In the genomic region with DNA sequence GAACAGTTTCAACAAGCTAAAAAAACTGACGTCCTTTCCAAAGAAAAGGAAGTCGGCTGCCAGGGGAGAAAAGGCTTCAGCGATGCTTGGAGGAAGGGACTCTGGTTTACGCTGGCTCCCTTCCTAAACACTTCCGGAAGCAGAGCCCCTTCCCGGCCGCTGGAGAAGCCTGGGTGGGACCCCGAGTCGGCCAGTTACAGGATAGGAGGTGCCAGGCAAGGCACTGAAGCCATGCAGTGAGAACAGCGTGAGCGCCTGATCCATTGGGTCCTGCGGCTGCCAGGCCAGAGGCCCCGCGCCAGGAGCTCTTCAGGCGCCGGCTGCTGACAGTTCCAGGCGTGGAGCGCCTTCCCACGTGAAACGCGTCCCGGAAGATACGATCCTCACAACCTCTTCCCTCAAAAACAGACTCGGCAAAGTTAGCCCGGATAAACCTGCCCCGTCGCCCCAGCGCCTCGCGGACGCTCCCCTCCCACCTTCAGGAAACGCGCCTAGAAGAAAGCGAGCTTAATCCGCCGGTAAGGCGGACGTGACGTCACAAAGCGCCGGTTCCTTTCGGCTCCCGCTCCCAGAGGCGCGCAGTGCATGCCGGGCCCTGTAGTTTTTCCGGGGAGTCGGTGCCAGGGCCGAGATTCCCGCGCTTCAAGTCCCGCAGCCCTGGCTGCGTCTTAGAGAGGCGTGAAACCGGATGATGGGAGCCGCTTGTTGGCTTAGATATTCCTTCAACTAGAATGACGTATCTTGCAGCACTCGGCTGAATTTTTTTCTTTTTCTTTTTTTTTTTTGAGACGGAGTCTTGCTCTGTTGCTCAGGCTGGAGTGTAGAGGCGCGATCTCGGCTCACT, we compare ENCODE assay signal across 1 cellular context.
TF ChIP-seq lines count a peak whose summit lies in the region.

A gene with protein sequence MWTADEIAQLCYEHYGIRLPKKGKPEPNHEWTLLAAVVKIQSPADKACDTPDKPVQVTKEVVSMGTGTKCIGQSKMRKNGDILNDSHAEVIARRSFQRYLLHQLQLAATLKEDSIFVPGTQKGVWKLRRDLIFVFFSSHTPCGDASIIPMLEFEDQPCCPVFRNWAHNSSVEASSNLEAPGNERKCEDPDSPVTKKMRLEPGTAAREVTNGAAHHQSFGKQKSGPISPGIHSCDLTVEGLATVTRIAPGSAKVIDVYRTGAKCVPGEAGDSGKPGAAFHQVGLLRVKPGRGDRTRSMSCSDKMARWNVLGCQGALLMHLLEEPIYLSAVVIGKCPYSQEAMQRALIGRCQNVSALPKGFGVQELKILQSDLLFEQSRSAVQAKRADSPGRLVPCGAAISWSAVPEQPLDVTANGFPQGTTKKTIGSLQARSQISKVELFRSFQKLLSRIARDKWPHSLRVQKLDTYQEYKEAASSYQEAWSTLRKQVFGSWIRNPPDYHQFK (minus strand): TSS at position 520 of the 844 bp plus-strand sequence. CDS start 2,482 bp downstream, outside the sequence.

TF ChIP-seq in HepG2, 621 proteins besides CTCF, POLR2A, EP300 and RAD21 (continued from another document and continues in another):
- TF ChIP-seq, protein P1, sequence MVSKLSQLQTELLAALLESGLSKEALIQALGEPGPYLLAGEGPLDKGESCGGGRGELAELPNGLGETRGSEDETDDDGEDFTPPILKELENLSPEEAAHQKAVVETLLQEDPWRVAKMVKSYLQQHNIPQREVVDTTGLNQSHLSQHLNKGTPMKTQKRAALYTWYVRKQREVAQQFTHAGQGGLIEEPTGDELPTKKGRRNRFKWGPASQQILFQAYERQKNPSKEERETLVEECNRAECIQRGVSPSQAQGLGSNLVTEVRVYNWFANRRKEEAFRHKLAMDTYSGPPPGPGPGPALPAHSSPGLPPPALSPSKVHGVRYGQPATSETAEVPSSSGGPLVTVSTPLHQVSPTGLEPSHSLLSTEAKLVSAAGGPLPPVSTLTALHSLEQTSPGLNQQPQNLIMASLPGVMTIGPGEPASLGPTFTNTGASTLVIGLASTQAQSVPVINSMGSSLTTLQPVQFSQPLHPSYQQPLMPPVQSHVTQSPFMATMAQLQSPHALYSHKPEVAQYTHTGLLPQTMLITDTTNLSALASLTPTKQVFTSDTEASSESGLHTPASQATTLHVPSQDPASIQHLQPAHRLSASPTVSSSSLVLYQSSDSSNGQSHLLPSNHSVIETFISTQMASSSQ (IDR thresholded peaks at IDR 0.05; ENCODE audit: low read depth) = no peak
- TF ChIP-seq, protein P1 (CRISPR knock-in tag; IDR thresholded peaks at IDR 0.05; ENCODE audit: borderline replicate concordance) = peak; percentile 63; the same call in 1 of the 2 replicates
- TF ChIP-seq ZNF605 (CRISPR knock-in tag; IDR thresholded peaks at IDR 0.05) (peak; percentile 97), ZNF614 (CRISPR knock-in tag; IDR thresholded peaks at IDR 0.05; ENCODE audit: borderline replicate concordance) (peak; percentile 93; the same call in 1 of the 2 replicates), ETV5 (CRISPR knock-in tag; IDR thresholded peaks at IDR 0.05; ENCODE audit: borderline replicate concordance) (peak; percentile 74), FOSL1 (CRISPR knock-in tag; IDR thresholded peaks at IDR 0.05; ENCODE audit: borderline replicate concordance) (no peak), JUN (CRISPR knock-in tag; IDR thresholded peaks at IDR 0.05) (peak; percentile 66; the same call in 1 of the 2 replicates), FOXC1 (CRISPR knock-in tag; IDR thresholded peaks at IDR 0.05; ENCODE audit: borderline replicate concordance) (peak; percentile 94), HOXA9 (CRISPR knock-in tag; IDR thresholded peaks at IDR 0.05; ENCODE audit: borderline replicate concordance) (no peak), MTF1 (CRISPR knock-in tag; IDR thresholded peaks at IDR 0.05) (no peak), POLR2AphosphoS2 (IDR thresholded peaks at IDR 0.05; ENCODE audit: low read depth, low read length) (peak; percentile 82; the same call in 1 of the 2 replicates), ZNF101 (CRISPR knock-in tag; IDR thresholded peaks at IDR 0.05; ENCODE audit: borderline replicate concordance, low read depth) (no peak), ZKSCAN8 (CRISPR knock-in tag; IDR thresholded peaks at IDR 0.05; ENCODE audit: borderline replicate concordance) (peak; percentile 49; the same call in 1 of the 2 replicates), ZNF326 (CRISPR knock-in tag; IDR thresholded peaks at IDR 0.05; ENCODE audit: borderline replicate concordance) (no peak), ZMAT3 (CRISPR knock-in tag; conservative IDR thresholded peaks at IDR 0.05) (peak; percentile 78), PITX1 (CRISPR knock-in tag; IDR thresholded peaks at IDR 0.05) (peak; percentile 96), POLR2AphosphoS5 (IDR thresholded peaks at IDR 0.05; ENCODE audit: low read depth, low read length) (peak; percentile 96)
- TF ChIP-seq, protein P2, sequence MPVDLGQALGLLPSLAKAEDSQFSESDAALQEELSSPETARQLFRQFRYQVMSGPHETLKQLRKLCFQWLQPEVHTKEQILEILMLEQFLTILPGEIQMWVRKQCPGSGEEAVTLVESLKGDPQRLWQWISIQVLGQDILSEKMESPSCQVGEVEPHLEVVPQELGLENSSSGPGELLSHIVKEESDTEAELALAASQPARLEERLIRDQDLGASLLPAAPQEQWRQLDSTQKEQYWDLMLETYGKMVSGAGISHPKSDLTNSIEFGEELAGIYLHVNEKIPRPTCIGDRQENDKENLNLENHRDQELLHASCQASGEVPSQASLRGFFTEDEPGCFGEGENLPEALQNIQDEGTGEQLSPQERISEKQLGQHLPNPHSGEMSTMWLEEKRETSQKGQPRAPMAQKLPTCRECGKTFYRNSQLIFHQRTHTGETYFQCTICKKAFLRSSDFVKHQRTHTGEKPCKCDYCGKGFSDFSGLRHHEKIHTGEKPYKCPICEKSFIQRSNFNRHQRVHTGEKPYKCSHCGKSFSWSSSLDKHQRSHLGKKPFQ (CRISPR knock-in tag; IDR thresholded peaks at IDR 0.05; ENCODE audit: insufficient replicate concordance) = peak; percentile 64
- TF ChIP-seq, protein P3, sequence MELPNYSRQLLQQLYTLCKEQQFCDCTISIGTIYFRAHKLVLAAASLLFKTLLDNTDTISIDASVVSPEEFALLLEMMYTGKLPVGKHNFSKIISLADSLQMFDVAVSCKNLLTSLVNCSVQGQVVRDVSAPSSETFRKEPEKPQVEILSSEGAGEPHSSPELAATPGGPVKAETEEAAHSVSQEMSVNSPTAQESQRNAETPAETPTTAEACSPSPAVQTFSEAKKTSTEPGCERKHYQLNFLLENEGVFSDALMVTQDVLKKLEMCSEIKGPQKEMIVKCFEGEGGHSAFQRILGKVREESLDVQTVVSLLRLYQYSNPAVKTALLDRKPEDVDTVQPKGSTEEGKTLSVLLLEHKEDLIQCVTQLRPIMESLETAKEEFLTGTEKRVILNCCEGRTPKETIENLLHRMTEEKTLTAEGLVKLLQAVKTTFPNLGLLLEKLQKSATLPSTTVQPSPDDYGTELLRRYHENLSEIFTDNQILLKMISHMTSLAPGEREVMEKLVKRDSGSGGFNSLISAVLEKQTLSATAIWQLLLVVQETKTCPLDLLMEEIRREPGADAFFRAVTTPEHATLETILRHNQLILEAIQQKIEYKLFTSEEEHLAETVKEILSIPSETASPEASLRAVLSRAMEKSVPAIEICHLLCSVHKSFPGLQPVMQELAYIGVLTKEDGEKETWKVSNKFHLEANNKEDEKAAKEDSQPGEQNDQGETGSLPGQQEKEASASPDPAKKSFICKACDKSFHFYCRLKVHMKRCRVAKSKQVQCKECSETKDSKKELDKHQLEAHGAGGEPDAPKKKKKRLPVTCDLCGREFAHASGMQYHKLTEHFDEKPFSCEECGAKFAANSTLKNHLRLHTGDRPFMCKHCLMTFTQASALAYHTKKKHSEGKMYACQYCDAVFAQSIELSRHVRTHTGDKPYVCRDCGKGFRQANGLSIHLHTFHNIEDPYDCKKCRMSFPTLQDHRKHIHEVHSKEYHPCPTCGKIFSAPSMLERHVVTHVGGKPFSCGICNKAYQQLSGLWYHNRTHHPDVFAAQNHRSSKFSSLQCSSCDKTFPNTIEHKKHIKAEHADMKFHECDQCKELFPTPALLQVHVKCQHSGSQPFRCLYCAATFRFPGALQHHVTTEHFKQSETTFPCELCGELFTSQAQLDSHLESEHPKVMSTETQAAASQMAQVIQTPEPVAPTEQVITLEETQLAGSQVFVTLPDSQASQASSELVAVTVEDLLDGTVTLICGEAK (IDR thresholded peaks at IDR 0.05) = peak; percentile 58
- TF ChIP-seq, protein P3 (CRISPR knock-in tag; IDR thresholded peaks at IDR 0.05) = peak; percentile 76
- TF ChIP-seq, protein P4, sequence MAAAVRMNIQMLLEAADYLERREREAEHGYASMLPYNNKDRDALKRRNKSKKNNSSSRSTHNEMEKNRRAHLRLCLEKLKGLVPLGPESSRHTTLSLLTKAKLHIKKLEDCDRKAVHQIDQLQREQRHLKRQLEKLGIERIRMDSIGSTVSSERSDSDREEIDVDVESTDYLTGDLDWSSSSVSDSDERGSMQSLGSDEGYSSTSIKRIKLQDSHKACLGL (CRISPR knock-in tag; IDR thresholded peaks at IDR 0.05) = peak; percentile 98
- TF ChIP-seq, protein P5, sequence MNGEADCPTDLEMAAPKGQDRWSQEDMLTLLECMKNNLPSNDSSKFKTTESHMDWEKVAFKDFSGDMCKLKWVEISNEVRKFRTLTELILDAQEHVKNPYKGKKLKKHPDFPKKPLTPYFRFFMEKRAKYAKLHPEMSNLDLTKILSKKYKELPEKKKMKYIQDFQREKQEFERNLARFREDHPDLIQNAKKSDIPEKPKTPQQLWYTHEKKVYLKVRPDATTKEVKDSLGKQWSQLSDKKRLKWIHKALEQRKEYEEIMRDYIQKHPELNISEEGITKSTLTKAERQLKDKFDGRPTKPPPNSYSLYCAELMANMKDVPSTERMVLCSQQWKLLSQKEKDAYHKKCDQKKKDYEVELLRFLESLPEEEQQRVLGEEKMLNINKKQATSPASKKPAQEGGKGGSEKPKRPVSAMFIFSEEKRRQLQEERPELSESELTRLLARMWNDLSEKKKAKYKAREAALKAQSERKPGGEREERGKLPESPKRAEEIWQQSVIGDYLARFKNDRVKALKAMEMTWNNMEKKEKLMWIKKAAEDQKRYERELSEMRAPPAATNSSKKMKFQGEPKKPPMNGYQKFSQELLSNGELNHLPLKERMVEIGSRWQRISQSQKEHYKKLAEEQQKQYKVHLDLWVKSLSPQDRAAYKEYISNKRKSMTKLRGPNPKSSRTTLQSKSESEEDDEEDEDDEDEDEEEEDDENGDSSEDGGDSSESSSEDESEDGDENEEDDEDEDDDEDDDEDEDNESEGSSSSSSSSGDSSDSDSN (CRISPR knock-in tag; IDR thresholded peaks at IDR 0.05) = peak; percentile 61
- TF ChIP-seq, protein P6, sequence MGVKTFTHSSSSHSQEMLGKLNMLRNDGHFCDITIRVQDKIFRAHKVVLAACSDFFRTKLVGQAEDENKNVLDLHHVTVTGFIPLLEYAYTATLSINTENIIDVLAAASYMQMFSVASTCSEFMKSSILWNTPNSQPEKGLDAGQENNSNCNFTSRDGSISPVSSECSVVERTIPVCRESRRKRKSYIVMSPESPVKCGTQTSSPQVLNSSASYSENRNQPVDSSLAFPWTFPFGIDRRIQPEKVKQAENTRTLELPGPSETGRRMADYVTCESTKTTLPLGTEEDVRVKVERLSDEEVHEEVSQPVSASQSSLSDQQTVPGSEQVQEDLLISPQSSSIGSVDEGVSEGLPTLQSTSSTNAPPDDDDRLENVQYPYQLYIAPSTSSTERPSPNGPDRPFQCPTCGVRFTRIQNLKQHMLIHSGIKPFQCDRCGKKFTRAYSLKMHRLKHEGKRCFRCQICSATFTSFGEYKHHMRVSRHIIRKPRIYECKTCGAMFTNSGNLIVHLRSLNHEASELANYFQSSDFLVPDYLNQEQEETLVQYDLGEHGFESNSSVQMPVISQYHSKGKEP (CRISPR knock-in tag; IDR thresholded peaks at IDR 0.05) = no peak
- TF ChIP-seq, protein P7, sequence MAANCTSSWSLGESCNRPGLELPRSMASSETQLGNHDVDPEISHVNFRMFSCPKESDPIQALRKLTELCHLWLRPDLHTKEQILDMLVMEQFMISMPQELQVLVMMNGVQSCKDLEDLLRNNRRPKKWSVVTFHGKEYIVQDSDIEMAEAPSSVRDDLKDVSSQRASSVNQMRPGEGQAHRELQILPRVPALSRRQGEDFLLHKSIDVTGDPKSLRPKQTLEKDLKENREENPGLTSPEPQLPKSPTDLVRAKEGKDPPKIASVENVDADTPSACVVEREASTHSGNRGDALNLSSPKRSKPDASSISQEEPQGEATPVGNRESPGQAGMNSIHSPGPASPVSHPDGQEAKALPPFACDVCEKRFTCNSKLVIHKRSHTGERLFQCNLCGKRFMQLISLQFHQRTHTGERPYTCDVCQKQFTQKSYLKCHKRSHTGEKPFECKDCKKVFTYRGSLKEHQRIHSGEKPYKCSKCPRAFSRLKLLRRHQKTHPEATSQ (CRISPR knock-in tag; IDR thresholded peaks at IDR 0.05; ENCODE audit: borderline replicate concordance) = no peak
- TF ChIP-seq, protein P8, sequence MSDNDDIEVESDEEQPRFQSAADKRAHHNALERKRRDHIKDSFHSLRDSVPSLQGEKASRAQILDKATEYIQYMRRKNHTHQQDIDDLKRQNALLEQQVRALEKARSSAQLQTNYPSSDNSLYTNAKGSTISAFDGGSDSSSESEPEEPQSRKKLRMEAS (IDR thresholded peaks at IDR 0.05) = peak; percentile 92
